ENCODE assay signal across 8 cellular contexts in genomic region chr20:46879386-46879785, GRCh38. TPM values are rescaled to one million over a fixed set of nuclear protein-coding genes. Genes with fewer than 3 reads are reported as not detected.
"Had no signal": no experiment of that assay in that cellular context is flagged by ENCODE, and none has a peak within 500 bp of the region (broad histone marks: within the 10 kb centered on the region; RNA-seq: fewer than 3 reads in every experiment).

No MANE protein-coding gene starts in this region.

- H3K4me3 ChIP-seq: GM23248, HAP-1 had no signal

- H3K36me3 ChIP-seq: HAP-1 had no signal

- DNase-seq: GM23248, GOT3, H7, H9, HCEC 1CT, HFFc6 had no signal

- H3K9me3 ChIP-seq: HAP-1 had no signal

- H3K4me3 Mint-ChIP-seq: H9, HFFc6 had no signal

- H3K9me3 Mint-ChIP-seq: H9, HFFc6 had no signal

- H2AFZ ChIP-seq: GM23248 had no signal

- H3K27ac ChIP-seq: GM23248 had no signal

- ATAC-seq: HCT116 had no signal

- H3K27ac Mint-ChIP-seq: H9, HFFc6 had no signal

- H3K4me1 ChIP-seq: HAP-1 had no signal

RNA-seq across cellular contexts. Expression of gene EYA2, which starts 15.3 kb away (rescaled TPM):
- total RNA-seq: GM23248 had no signal
